Comparison of ENCODE assay signal across 1 cellular context in the genomic region with DNA sequence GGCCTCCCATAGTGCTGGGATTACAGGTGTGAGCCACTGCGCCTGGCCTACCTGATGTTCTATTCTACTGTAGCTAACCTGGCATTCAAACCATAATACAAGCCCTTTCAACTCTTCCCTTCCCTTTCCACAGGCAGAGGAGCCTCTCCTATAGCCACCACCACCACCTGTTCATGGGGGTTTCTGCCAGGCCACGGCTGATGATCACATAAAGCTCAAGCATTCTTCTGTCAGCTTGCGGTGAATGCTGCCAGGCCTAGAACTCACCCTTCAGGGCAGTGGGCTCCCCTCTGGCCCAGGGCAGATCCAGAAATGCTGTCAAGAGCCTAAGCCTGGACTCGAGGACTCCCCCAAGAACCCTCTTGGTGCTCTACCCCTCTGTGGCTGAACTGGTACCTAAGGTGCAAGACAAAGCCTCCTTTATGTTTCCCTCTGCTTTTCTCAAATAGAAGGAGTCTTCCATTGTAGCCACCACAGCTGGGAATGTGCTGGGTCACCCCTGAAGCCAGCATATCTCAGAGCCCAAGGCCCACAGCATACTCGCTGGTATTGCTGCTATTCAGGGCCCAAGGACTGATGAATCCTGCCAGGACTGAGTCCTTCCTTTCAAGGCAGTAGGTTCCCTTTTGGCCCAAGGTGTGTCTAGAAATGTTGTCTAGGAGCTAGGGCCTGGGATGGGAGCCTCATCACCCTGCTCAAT.
TF ChIP-seq lines count a peak whose summit lies in the region.

No MANE protein-coding gene starts in this region.

TF ChIP-seq in GM23338, 12 proteins besides CTCF, POLR2A, EP300 and RAD21 (continued from another document):
- TF ChIP-seq, protein P1, sequence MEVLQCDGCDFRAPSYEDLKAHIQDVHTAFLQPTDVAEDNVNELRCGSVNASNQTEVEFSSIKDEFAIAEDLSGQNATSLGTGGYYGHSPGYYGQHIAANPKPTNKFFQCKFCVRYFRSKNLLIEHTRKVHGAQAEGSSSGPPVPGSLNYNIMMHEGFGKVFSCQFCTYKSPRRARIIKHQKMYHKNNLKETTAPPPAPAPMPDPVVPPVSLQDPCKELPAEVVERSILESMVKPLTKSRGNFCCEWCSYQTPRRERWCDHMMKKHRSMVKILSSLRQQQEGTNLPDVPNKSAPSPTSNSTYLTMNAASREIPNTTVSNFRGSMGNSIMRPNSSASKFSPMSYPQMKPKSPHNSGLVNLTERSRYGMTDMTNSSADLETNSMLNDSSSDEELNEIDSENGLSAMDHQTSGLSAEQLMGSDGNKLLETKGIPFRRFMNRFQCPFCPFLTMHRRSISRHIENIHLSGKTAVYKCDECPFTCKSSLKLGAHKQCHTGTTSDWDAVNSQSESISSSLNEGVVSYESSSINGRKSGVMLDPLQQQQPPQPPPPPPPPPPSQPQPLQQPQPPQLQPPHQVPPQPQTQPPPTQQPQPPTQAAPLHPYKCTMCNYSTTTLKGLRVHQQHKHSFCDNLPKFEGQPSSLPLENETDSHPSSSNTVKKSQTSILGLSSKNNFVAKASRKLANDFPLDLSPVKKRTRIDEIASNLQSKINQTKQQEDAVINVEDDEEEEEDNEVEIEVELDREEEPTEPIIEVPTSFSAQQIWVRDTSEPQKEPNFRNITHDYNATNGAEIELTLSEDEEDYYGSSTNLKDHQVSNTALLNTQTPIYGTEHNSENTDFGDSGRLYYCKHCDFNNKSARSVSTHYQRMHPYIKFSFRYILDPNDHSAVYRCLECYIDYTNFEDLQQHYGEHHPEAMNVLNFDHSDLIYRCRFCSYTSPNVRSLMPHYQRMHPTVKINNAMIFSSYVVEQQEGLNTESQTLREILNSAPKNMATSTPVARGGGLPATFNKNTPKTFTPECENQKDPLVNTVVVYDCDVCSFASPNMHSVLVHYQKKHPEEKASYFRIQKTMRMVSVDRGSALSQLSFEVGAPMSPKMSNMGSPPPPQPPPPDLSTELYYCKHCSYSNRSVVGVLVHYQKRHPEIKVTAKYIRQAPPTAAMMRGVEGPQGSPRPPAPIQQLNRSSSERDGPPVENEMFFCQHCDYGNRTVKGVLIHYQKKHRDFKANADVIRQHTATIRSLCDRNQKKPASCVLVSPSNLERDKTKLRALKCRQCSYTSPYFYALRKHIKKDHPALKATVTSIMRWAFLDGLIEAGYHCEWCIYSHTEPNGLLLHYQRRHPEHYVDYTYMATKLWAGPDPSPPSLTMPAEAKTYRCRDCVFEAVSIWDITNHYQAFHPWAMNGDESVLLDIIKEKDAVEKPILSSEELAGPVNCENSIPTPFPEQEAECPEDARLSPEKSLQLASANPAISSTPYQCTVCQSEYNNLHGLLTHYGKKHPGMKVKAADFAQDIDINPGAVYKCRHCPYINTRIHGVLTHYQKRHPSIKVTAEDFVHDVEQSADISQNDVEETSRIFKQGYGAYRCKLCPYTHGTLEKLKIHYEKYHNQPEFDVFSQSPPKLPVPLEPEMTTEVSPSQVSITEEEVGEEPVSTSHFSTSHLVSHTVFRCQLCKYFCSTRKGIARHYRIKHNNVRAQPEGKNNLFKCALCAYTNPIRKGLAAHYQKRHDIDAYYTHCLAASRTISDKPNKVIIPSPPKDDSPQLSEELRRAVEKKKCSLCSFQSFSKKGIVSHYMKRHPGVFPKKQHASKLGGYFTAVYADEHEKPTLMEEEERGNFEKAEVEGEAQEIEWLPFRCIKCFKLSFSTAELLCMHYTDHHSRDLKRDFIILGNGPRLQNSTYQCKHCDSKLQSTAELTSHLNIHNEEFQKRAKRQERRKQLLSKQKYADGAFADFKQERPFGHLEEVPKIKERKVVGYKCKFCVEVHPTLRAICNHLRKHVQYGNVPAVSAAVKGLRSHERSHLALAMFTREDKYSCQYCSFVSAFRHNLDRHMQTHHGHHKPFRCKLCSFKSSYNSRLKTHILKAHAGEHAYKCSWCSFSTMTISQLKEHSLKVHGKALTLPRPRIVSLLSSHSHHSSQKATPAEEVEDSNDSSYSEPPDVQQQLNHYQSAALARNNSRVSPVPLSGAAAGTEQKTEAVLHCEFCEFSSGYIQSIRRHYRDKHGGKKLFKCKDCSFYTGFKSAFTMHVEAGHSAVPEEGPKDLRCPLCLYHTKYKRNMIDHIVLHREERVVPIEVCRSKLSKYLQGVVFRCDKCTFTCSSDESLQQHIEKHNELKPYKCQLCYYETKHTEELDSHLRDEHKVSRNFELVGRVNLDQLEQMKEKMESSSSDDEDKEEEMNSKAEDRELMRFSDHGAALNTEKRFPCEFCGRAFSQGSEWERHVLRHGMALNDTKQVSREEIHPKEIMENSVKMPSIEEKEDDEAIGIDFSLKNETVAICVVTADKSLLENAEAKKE (CRISPR knock-in tag; IDR thresholded peaks at IDR 0.05) = no peak
- TF ChIP-seq ZNF114 (CRISPR knock-in tag; IDR thresholded peaks at IDR 0.05) (no peak), ZNF331 (CRISPR knock-in tag; IDR thresholded peaks at IDR 0.05; ENCODE audit: low read depth) (no peak), CREB1 (CRISPR knock-in tag; IDR thresholded peaks at IDR 0.05; ENCODE audit: low read depth) (no peak), POLR2AphosphoS5 (IDR thresholded peaks at IDR 0.05; ENCODE audit: low read depth) (no peak)
- TF ChIP-seq, protein P2, sequence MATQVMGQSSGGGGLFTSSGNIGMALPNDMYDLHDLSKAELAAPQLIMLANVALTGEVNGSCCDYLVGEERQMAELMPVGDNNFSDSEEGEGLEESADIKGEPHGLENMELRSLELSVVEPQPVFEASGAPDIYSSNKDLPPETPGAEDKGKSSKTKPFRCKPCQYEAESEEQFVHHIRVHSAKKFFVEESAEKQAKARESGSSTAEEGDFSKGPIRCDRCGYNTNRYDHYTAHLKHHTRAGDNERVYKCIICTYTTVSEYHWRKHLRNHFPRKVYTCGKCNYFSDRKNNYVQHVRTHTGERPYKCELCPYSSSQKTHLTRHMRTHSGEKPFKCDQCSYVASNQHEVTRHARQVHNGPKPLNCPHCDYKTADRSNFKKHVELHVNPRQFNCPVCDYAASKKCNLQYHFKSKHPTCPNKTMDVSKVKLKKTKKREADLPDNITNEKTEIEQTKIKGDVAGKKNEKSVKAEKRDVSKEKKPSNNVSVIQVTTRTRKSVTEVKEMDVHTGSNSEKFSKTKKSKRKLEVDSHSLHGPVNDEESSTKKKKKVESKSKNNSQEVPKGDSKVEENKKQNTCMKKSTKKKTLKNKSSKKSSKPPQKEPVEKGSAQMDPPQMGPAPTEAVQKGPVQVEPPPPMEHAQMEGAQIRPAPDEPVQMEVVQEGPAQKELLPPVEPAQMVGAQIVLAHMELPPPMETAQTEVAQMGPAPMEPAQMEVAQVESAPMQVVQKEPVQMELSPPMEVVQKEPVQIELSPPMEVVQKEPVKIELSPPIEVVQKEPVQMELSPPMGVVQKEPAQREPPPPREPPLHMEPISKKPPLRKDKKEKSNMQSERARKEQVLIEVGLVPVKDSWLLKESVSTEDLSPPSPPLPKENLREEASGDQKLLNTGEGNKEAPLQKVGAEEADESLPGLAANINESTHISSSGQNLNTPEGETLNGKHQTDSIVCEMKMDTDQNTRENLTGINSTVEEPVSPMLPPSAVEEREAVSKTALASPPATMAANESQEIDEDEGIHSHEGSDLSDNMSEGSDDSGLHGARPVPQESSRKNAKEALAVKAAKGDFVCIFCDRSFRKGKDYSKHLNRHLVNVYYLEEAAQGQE (IDR thresholded peaks at IDR 0.05; ENCODE audit: unreplicated experiment) = no peak
